ENCODE assay signal across 1 cellular context in the genomic region with DNA sequence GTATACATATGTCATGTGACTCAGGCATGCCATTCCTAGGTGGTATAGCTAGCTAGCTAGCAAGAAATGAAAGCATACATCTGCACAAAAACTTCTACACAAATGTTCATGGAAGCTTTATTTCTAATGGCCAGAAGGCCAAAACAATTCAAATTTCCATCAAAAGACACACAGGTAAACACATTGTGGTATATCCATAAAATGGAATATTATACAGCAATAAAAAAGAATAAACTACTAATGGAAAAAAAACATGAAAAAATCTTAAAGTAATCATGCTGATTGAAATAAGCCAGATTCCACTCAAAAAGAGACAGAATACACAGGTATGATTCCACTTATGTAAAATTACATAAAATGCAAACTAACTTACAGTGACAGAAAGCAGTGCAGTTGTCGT.
A peak's percentile ranks its signal among the peaks of the same experiment; 100 is the strongest.
TF ChIP-seq lines count a peak whose summit lies in the region.

No MANE protein-coding gene starts in this region.

TF ChIP-seq in K562, 482 proteins besides CTCF, POLR2A, EP300 and RAD21 (continued from another document):
- TF ChIP-seq, protein P1, sequence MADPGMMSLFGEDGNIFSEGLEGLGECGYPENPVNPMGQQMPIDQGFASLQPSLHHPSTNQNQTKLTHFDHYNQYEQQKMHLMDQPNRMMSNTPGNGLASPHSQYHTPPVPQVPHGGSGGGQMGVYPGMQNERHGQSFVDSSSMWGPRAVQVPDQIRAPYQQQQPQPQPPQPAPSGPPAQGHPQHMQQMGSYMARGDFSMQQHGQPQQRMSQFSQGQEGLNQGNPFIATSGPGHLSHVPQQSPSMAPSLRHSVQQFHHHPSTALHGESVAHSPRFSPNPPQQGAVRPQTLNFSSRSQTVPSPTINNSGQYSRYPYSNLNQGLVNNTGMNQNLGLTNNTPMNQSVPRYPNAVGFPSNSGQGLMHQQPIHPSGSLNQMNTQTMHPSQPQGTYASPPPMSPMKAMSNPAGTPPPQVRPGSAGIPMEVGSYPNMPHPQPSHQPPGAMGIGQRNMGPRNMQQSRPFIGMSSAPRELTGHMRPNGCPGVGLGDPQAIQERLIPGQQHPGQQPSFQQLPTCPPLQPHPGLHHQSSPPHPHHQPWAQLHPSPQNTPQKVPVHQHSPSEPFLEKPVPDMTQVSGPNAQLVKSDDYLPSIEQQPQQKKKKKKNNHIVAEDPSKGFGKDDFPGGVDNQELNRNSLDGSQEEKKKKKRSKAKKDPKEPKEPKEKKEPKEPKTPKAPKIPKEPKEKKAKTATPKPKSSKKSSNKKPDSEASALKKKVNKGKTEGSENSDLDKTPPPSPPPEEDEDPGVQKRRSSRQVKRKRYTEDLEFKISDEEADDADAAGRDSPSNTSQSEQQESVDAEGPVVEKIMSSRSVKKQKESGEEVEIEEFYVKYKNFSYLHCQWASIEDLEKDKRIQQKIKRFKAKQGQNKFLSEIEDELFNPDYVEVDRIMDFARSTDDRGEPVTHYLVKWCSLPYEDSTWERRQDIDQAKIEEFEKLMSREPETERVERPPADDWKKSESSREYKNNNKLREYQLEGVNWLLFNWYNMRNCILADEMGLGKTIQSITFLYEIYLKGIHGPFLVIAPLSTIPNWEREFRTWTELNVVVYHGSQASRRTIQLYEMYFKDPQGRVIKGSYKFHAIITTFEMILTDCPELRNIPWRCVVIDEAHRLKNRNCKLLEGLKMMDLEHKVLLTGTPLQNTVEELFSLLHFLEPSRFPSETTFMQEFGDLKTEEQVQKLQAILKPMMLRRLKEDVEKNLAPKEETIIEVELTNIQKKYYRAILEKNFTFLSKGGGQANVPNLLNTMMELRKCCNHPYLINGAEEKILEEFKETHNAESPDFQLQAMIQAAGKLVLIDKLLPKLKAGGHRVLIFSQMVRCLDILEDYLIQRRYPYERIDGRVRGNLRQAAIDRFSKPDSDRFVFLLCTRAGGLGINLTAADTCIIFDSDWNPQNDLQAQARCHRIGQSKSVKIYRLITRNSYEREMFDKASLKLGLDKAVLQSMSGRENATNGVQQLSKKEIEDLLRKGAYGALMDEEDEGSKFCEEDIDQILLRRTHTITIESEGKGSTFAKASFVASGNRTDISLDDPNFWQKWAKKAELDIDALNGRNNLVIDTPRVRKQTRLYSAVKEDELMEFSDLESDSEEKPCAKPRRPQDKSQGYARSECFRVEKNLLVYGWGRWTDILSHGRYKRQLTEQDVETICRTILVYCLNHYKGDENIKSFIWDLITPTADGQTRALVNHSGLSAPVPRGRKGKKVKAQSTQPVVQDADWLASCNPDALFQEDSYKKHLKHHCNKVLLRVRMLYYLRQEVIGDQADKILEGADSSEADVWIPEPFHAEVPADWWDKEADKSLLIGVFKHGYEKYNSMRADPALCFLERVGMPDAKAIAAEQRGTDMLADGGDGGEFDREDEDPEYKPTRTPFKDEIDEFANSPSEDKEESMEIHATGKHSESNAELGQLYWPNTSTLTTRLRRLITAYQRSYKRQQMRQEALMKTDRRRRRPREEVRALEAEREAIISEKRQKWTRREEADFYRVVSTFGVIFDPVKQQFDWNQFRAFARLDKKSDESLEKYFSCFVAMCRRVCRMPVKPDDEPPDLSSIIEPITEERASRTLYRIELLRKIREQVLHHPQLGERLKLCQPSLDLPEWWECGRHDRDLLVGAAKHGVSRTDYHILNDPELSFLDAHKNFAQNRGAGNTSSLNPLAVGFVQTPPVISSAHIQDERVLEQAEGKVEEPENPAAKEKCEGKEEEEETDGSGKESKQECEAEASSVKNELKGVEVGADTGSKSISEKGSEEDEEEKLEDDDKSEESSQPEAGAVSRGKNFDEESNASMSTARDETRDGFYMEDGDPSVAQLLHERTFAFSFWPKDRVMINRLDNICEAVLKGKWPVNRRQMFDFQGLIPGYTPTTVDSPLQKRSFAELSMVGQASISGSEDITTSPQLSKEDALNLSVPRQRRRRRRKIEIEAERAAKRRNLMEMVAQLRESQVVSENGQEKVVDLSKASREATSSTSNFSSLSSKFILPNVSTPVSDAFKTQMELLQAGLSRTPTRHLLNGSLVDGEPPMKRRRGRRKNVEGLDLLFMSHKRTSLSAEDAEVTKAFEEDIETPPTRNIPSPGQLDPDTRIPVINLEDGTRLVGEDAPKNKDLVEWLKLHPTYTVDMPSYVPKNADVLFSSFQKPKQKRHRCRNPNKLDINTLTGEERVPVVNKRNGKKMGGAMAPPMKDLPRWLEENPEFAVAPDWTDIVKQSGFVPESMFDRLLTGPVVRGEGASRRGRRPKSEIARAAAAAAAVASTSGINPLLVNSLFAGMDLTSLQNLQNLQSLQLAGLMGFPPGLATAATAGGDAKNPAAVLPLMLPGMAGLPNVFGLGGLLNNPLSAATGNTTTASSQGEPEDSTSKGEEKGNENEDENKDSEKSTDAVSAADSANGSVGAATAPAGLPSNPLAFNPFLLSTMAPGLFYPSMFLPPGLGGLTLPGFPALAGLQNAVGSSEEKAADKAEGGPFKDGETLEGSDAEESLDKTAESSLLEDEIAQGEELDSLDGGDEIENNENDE (IDR thresholded peaks at IDR 0.05; ENCODE audit: low read depth, low read length) = no peak
- TF ChIP-seq TBP (optimal IDR thresholded peaks at IDR 0.05; ENCODE audit: low read depth, low read length) (no peak), ZNF146 (CRISPR knock-in tag; IDR thresholded peaks at IDR 0.05; ENCODE audit: unreplicated experiment) (peak; percentile 89), U2AF1 (optimal IDR thresholded peaks at IDR 0.05; ENCODE audit: low read depth, low read length) (no peak), CBX3 (IDR thresholded peaks at IDR 0.05; ENCODE audit: borderline replicate concordance in 1 of 2, low read length in 2 of 2) (peak in 1 of 2 experiments; percentile 48; a peak in 1 of 3 replicates), POLR2H (tag; IDR thresholded peaks at IDR 0.05; ENCODE audit: low read depth) (no peak)
- TF ChIP-seq, protein P2, sequence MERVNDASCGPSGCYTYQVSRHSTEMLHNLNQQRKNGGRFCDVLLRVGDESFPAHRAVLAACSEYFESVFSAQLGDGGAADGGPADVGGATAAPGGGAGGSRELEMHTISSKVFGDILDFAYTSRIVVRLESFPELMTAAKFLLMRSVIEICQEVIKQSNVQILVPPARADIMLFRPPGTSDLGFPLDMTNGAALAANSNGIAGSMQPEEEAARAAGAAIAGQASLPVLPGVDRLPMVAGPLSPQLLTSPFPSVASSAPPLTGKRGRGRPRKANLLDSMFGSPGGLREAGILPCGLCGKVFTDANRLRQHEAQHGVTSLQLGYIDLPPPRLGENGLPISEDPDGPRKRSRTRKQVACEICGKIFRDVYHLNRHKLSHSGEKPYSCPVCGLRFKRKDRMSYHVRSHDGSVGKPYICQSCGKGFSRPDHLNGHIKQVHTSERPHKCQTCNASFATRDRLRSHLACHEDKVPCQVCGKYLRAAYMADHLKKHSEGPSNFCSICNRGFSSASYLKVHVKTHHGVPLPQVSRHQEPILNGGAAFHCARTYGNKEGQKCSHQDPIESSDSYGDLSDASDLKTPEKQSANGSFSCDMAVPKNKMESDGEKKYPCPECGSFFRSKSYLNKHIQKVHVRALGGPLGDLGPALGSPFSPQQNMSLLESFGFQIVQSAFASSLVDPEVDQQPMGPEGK (CRISPR knock-in tag; IDR thresholded peaks at IDR 0.05; ENCODE audit: borderline replicate concordance) = no peak
- TF ChIP-seq, protein P3, sequence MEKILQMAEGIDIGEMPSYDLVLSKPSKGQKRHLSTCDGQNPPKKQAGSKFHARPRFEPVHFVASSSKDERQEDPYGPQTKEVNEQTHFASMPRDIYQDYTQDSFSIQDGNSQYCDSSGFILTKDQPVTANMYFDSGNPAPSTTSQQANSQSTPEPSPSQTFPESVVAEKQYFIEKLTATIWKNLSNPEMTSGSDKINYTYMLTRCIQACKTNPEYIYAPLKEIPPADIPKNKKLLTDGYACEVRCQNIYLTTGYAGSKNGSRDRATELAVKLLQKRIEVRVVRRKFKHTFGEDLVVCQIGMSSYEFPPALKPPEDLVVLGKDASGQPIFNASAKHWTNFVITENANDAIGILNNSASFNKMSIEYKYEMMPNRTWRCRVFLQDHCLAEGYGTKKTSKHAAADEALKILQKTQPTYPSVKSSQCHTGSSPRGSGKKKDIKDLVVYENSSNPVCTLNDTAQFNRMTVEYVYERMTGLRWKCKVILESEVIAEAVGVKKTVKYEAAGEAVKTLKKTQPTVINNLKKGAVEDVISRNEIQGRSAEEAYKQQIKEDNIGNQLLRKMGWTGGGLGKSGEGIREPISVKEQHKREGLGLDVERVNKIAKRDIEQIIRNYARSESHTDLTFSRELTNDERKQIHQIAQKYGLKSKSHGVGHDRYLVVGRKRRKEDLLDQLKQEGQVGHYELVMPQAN (IDR thresholded peaks at IDR 0.05; ENCODE audit: borderline replicate concordance) = no peak
- TF ChIP-seq, protein P4, sequence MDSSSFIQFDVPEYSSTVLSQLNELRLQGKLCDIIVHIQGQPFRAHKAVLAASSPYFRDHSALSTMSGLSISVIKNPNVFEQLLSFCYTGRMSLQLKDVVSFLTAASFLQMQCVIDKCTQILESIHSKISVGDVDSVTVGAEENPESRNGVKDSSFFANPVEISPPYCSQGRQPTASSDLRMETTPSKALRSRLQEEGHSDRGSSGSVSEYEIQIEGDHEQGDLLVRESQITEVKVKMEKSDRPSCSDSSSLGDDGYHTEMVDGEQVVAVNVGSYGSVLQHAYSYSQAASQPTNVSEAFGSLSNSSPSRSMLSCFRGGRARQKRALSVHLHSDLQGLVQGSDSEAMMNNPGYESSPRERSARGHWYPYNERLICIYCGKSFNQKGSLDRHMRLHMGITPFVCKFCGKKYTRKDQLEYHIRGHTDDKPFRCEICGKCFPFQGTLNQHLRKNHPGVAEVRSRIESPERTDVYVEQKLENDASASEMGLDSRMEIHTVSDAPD (CRISPR knock-in tag; IDR thresholded peaks at IDR 0.05) = no peak
